2 cellular contexts compared by ENCODE assay signal in the genomic region with DNA sequence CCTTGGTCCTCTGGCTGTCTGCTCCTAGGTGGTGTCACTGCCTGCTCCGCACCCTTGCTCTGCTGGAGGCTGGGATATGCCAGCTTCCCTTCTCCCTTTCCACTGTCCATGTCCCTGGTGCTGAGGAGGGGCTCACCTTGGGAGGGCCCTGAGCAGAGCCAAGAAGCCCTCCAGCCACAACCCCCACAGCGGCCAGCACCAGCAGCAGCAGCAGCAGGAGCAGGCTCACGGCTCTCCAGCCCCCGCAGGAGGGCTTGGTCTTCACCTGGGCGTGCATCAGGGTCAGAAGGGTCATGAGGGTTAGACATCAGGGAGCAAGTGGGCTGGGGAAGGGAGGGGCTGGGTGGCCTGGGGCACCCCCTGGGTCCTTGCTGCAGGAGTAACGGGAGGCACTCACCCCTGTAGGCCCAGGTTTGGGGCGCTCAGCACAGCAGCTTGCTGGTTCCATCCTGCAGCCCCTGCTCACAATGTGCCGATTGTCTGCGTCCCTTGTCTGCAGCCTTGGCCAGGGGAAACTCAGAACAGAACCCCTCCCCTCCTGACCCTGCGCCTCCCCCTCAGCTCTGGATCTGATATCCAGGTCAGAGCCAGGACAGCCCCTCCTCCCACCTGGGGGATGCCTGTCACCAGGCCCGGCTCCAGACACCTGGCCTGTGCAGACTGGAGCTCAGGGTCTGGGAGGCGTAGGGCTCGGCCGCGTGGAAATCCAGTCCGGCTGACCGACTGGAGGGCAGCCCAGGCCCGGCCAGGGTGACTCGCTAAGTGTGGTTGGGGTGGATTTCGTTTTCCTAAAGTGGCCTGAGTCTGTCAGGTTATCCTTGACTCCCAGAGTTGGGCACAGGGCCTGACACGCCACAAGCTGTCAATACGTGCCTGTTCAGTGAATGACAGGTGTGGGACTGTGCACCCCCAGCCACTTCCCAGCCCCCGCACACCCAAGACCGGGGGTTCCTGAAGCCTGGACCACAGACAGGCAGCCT.
TF ChIP-seq lines count a peak whose summit lies in the region.

BRICD5 (minus strand) TSS at position 478 of the 980 bp plus-strand sequence; CDS start at position 448, 30 bp downstream.

TF ChIP-seq in HepG2, 621 proteins besides CTCF, POLR2A, EP300 and RAD21 (continued from another document and continues in another):
- TF ChIP-seq MTF1 (CRISPR knock-in tag; IDR thresholded peaks at IDR 0.05), result no peak
- 0 out of 2 replicates have a peak, but pooled peaks have one; percentile 36 for TF ChIP-seq REPIN1 (CRISPR knock-in tag; IDR thresholded peaks at IDR 0.05; ENCODE audit: borderline replicate concordance, low read depth)
- TF ChIP-seq ZNF343 (CRISPR knock-in tag; IDR thresholded peaks at IDR 0.05), result 0 out of 2 replicates have a peak, but pooled peaks have one; percentile 10
- no peak for TF ChIP-seq ZBTB42 (CRISPR knock-in tag; IDR thresholded peaks at IDR 0.05)
- TF ChIP-seq RBFOX2 (IDR thresholded peaks at IDR 0.05; ENCODE audit: low read depth, low read length), result peak; percentile 45
- TF ChIP-seq ZNF768 (CRISPR knock-in tag; IDR thresholded peaks at IDR 0.05), result no peak
- no peak for TF ChIP-seq ZSCAN22 (CRISPR knock-in tag; IDR thresholded peaks at IDR 0.05)
- TF ChIP-seq HNF4G (IDR thresholded peaks at IDR 0.05; ENCODE audit: borderline replicate concordance, low read depth, low read length), result no peak
- TF ChIP-seq HNF4G (CRISPR knock-in tag; IDR thresholded peaks at IDR 0.05; ENCODE audit: borderline replicate concordance, low read depth), result 0 out of 2 replicates have a peak, but pooled peaks have one; percentile 44
- TF ChIP-seq ZNF780A (CRISPR knock-in tag; IDR thresholded peaks at IDR 0.05), result no peak
- TF ChIP-seq RBAK (CRISPR knock-in tag; IDR thresholded peaks at IDR 0.05), result peak; percentile 99
- TF ChIP-seq, protein P1, sequence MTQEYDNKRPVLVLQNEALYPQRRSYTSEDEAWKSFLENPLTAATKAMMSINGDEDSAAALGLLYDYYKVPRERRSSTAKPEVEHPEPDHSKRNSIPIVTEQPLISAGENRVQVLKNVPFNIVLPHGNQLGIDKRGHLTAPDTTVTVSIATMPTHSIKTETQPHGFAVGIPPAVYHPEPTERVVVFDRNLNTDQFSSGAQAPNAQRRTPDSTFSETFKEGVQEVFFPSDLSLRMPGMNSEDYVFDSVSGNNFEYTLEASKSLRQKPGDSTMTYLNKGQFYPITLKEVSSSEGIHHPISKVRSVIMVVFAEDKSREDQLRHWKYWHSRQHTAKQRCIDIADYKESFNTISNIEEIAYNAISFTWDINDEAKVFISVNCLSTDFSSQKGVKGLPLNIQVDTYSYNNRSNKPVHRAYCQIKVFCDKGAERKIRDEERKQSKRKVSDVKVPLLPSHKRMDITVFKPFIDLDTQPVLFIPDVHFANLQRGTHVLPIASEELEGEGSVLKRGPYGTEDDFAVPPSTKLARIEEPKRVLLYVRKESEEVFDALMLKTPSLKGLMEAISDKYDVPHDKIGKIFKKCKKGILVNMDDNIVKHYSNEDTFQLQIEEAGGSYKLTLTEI (CRISPR knock-in tag; conservative IDR thresholded peaks at IDR 0.05), result no peak
- TF ChIP-seq ZNF761 (CRISPR knock-in tag; conservative IDR thresholded peaks at IDR 0.05), result peak; percentile 63; the same call in 1 of the 2 replicates
- TF ChIP-seq, protein P2, sequence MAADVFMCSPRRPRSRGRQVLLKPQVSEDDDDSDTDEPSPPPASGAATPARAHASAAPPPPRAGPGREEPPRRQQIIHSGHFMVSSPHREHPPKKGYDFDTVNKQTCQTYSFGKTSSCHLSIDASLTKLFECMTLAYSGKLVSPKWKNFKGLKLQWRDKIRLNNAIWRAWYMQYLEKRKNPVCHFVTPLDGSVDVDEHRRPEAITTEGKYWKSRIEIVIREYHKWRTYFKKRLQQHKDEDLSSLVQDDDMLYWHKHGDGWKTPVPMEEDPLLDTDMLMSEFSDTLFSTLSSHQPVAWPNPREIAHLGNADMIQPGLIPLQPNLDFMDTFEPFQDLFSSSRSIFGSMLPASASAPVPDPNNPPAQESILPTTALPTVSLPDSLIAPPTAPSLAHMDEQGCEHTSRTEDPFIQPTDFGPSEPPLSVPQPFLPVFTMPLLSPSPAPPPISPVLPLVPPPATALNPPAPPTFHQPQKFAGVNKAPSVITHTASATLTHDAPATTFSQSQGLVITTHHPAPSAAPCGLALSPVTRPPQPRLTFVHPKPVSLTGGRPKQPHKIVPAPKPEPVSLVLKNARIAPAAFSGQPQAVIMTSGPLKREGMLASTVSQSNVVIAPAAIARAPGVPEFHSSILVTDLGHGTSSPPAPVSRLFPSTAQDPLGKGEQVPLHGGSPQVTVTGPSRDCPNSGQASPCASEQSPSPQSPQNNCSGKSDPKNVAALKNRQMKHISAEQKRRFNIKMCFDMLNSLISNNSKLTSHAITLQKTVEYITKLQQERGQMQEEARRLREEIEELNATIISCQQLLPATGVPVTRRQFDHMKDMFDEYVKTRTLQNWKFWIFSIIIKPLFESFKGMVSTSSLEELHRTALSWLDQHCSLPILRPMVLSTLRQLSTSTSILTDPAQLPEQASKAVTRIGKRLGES (CRISPR knock-in tag; IDR thresholded peaks at IDR 0.05; ENCODE audit: borderline replicate concordance), result no peak
- TF ChIP-seq TAF1 (CRISPR knock-in tag; IDR thresholded peaks at IDR 0.05), result no peak
- no peak for TF ChIP-seq ZNF24 (IDR thresholded peaks at IDR 0.05)
- TF ChIP-seq ZBTB26 (CRISPR knock-in tag; IDR thresholded peaks at IDR 0.05; ENCODE audit: borderline replicate concordance), result peak; percentile 61; the same call in 1 of the 2 replicates
- peak; percentile 83 for TF ChIP-seq RXRA (CRISPR knock-in tag; IDR thresholded peaks at IDR 0.05)
- TF ChIP-seq POLR2G (IDR thresholded peaks at IDR 0.05; ENCODE audit: low read depth, low read length), result peak; percentile 53
- 0 out of 2 replicates have a peak, but pooled peaks have one; percentile 25 for TF ChIP-seq ZNF891 (CRISPR knock-in tag; IDR thresholded peaks at IDR 0.05)
- TF ChIP-seq IKZF4 (CRISPR knock-in tag; IDR thresholded peaks at IDR 0.05; ENCODE audit: borderline replicate concordance, low read depth, not compliant biosample characterization), result no peak
- TF ChIP-seq ZFP62 (CRISPR knock-in tag; IDR thresholded peaks at IDR 0.05), result no peak
- TF ChIP-seq ZNF451 (CRISPR knock-in tag; IDR thresholded peaks at IDR 0.05), result peak; percentile 80
- TF ChIP-seq ZNF550 (CRISPR knock-in tag; IDR thresholded peaks at IDR 0.05; ENCODE audit: borderline replicate concordance), result no peak
- TF ChIP-seq ZNF672 (CRISPR knock-in tag; IDR thresholded peaks at IDR 0.05), result 0 out of 2 replicates have a peak, but pooled peaks have one; percentile 59
- TF ChIP-seq ZSCAN20 (CRISPR knock-in tag; IDR thresholded peaks at IDR 0.05; ENCODE audit: borderline replicate concordance), result no peak
- TF ChIP-seq MYC (CRISPR knock-in tag; IDR thresholded peaks at IDR 0.05; ENCODE audit: borderline replicate concordance), result peak; percentile 48; the same call in 1 of the 2 replicates

TF ChIP-seq in WTC11, 78 proteins besides CTCF, POLR2A, EP300 and RAD21 (continued from another document):
- no peak for TF ChIP-seq ZNF263 (CRISPR knock-in tag; IDR thresholded peaks at IDR 0.05; ENCODE audit: low read depth)
TF ChIP-seq in WTC11: peak in this region for 19.
